Comparison of ENCODE assay signal across 10 cellular contexts in genomic region chr20:63699466-63700198, GRCh38. TPM values are rescaled to one million over a fixed set of nuclear protein-coding genes. Genes with fewer than 3 reads are reported as not detected.
DNase-seq lines count a peak whose midpoint lies in the region; ATAC-seq and TF ChIP-seq lines count a peak whose summit lies in the region.
"Had no signal": no experiment of that assay in that cellular context is flagged by ENCODE, and none has a peak within 500 bp of the region (broad histone marks: within the 10 kb centered on the region; RNA-seq: fewer than 3 reads in every experiment).

No MANE protein-coding gene starts in this region.

- ATAC-seq in activated CD8-positive, alpha-beta memory T cell treated with anti-CD3 and anti-CD28 coated beads, Interleukin-2, amount 10 ng/mL, durations not matched to agents 7 days and 5 days = peak; percentile 27
- ATAC-seq in left lung = no peak
- no peak for ATAC-seq in upper lobe of left lung (ENCODE audit: low FRiP score in 2 of 2)

- no peaks in the 10 kb centered on the region for H3K27me3 ChIP-seq in ascending aorta
- H3K27me3 ChIP-seq in left lung = peaks cover 0 to 10% of the 10 kb centered on the region in 2 donors
- no peaks in the 10 kb centered on the region for H3K27me3 ChIP-seq in upper lobe of left lung
- no peaks in the 10 kb centered on the region; the same call in 1 of the 2 replicates for H3K27me3 ChIP-seq in H7 (ENCODE audit: control insufficient read depth, insufficient read depth, low read length)

- no peaks in the 10 kb centered on the region for H3K27me3 Mint-ChIP-seq in activated CD8-positive, alpha-beta memory T cell treated with anti-CD3 and anti-CD28 coated beads, Interleukin-2, amount 10 ng/mL, durations not matched to agents 7 days and 5 days
- H3K27me3 Mint-ChIP-seq: natural killer cell treated with Interleukin-12 subunit alpha and Interleukin-12 subunit beta and Interleukin-15 and Interleukin-18, amount 100 ng/mL, for 72 hours had no signal

- no peak for TF ChIP-seq POLR2A in upper lobe of left lung (IDR thresholded peaks at IDR 0.05)

- H3K9me3 ChIP-seq in ascending aorta = no peaks in the 10 kb centered on the region
- no peaks in the 10 kb centered on the region for H3K9me3 ChIP-seq in left lung
- H3K9me3 ChIP-seq in upper lobe of left lung = no peaks in the 10 kb centered on the region

- H3K27ac ChIP-seq in ascending aorta (peak overlapping the region; percentile 64 to 78), left lung (peak overlapping the region; percentile 41 to 82), upper lobe of left lung (peak overlapping the region; percentile 13 to 77 (median 48))

- H3K4me1 Mint-ChIP-seq in activated CD8-positive, alpha-beta memory T cell treated with anti-CD3 and anti-CD28 coated beads, Interleukin-2, amount 10 ng/mL, durations not matched to agents 7 days and 5 days = peaks cover 30% of the 10 kb centered on the region

- DNase-seq in activated CD8-positive, alpha-beta memory T cell treated with anti-CD3 and anti-CD28 coated beads, Interleukin-2, amount 10 ng/mL, durations not matched to agents 7 days and 5 days = no peak
- DNase-seq in activated CD8-positive, alpha-beta memory T cell treated with anti-CD3 and anti-CD28 coated beads, Interleukin-2, amount 50 U/mL, for 4 hours = no peak
- DNase-seq in ascending aorta (ENCODE audit: low spot score in 2 of 2) (peak in 1 of 2 donors; percentile 63), left lung (peak in 1 of 2 donors; percentile 70), upper lobe of left lung (peak in 1 of 2 donors; percentile 72), DMS114 treated with DMSO at 0.1 percent for 48 hours (lab: John Stamatoyannopoulos, UW; ENCODE audit: unreplicated experiment) (no peak), H7 (no peak)
- no peak for DNase-seq in stimulated activated CD4-positive, alpha-beta T cell treated with anti-CD3 and anti-CD28 coated beads, Interleukin-4, amount 100 ng/mL, for 4 hours

- H3K4me1 ChIP-seq in ascending aorta (peaks cover 16 to 18% of the 10 kb centered on the region in 2 donors), left lung (peaks cover 12 to 47% of the 10 kb centered on the region in 2 donors), upper lobe of left lung (peaks cover 30 to 40% (median 32%) of the 10 kb centered on the region in 4 donors)

- WGBS in upper lobe of left lung, 2 donors = 87 to 92% methylated on average over 14 to 21 of the region's 24 CpGs

- H3K9me3 Mint-ChIP-seq in activated CD8-positive, alpha-beta memory T cell treated with anti-CD3 and anti-CD28 coated beads, Interleukin-2, amount 10 ng/mL, durations not matched to agents 7 days and 5 days (ENCODE audit: low read depth) = no peaks in the 10 kb centered on the region
- H3K9me3 Mint-ChIP-seq: natural killer cell treated with Interleukin-12 subunit alpha and Interleukin-12 subunit beta and Interleukin-15 and Interleukin-18, amount 100 ng/mL, for 72 hours had no signal

- intact Hi-C loops in ascending aorta (cut with DNase I) = loop anchor here (5.0 kb wide), 1 partner anchor 37 kb away; no protein-coding TSS in a partner anchor
- intact Hi-C loops in left lung (cut with DNase I) = no loop called here

- no peak for TF ChIP-seq EP300 in upper lobe of left lung (IDR thresholded peaks at IDR 0.05)

- peak overlapping the region; percentile 40 for H3K27ac Mint-ChIP-seq in activated CD8-positive, alpha-beta memory T cell treated with anti-CD3 and anti-CD28 coated beads, Interleukin-2, amount 10 ng/mL, durations not matched to agents 7 days and 5 days
- H3K27ac Mint-ChIP-seq: natural killer cell treated with Interleukin-12 subunit alpha and Interleukin-12 subunit beta and Interleukin-15 and Interleukin-18, amount 100 ng/mL, for 72 hours had no signal

- peaks cover 2% of the 10 kb centered on the region for H3K36me3 Mint-ChIP-seq in activated CD8-positive, alpha-beta memory T cell treated with anti-CD3 and anti-CD28 coated beads, Interleukin-2, amount 10 ng/mL, durations not matched to agents 7 days and 5 days
- H3K36me3 Mint-ChIP-seq: natural killer cell treated with Interleukin-12 subunit alpha and Interleukin-12 subunit beta and Interleukin-15 and Interleukin-18, amount 100 ng/mL, for 72 hours had no signal

- TF ChIP-seq CTCF in ascending aorta (IDR thresholded peaks at IDR 0.05) (no peak), left lung (IDR thresholded peaks at IDR 0.05) (no peak), upper lobe of left lung (IDR thresholded peaks at IDR 0.05) (no peak)

- H3K4me3 ChIP-seq in ascending aorta = no peak overlapping the region
- peak overlapping the region in 1 of 2 donors; percentile 40 for H3K4me3 ChIP-seq in left lung
- no peak overlapping the region for H3K4me3 ChIP-seq in upper lobe of left lung
- H3K4me3 ChIP-seq in H7 (ENCODE audit: insufficient read depth, low read depth, low read length) = no peak overlapping the region

- H3K4me3 Mint-ChIP-seq in activated CD8-positive, alpha-beta memory T cell treated with anti-CD3 and anti-CD28 coated beads, Interleukin-2, amount 10 ng/mL, durations not matched to agents 7 days and 5 days = no peak overlapping the region
- H3K4me3 Mint-ChIP-seq: natural killer cell treated with Interleukin-12 subunit alpha and Interleukin-12 subunit beta and Interleukin-15 and Interleukin-18, amount 100 ng/mL, for 72 hours had no signal

- H3K36me3 ChIP-seq in ascending aorta (peaks cover 20 to 39% of the 10 kb centered on the region in 2 donors), left lung (peaks cover 0 to 48% of the 10 kb centered on the region in 2 donors), upper lobe of left lung (peaks cover 2 to 35% (median 20%) of the 10 kb centered on the region in 4 donors), H7 (replicated peaks; ENCODE audit: control insufficient read depth, insufficient read depth, low read length) (peaks cover 3% of the 10 kb centered on the region)

- CTCF ChIA-PET in activated CD8-positive, alpha-beta memory T cell treated with anti-CD3 and anti-CD28 coated beads, Interleukin-2, amount 10 ng/mL, durations not matched to agents 7 days and 5 days (lab: Charles Lee) = interaction anchor here (1.3 kb wide), 1 partner anchor 164 kb away, joined by 3 read pairs; no protein-coding TSS in a partner anchor

RNA-seq across cellular contexts. Expression of gene TNFRSF6B, which starts 3.2 kb away (rescaled TPM):
- not detected for total RNA-seq in activated CD8-positive, alpha-beta memory T cell treated with anti-CD3 and anti-CD28 coated beads, Interleukin-2, amount 10 ng/mL, durations not matched to agents 7 days and 5 days
- total RNA-seq in ascending aorta = 119 TPM
- 10 to 100 TPM in 1 of 2 donors, 1 to 10 TPM in 1; 3.6 to 17.6 TPM for total RNA-seq in left lung
- total RNA-seq in upper lobe of left lung = 10 to 100 TPM; 13.8 to 34.8 (median 16.9) TPM
- total RNA-seq in H7 (2014; rRNA removed; shearing (Covaris generic)) = not detected in 2 replicates
- total RNA-seq: activated CD8-positive, alpha-beta memory T cell treated with anti-CD3 and anti-CD28 coated beads for 36 hours; natural killer cell treated with Interleukin-12 subunit alpha and Interleukin-12 subunit beta and Interleukin-15 and Interleukin-18, amount 100 ng/mL, for 72 hours had no signal

RNA-seq across cellular contexts. Expression of gene ARFRP1, which starts 8.1 kb away (rescaled TPM):
- 10 to 100 TPM; 62.6 to 62.7 TPM for total RNA-seq in activated CD8-positive, alpha-beta memory T cell treated with anti-CD3 and anti-CD28 coated beads, Interleukin-2, amount 10 ng/mL, durations not matched to agents 7 days and 5 days
- total RNA-seq in ascending aorta (50.8 TPM), left lung (10 to 100 TPM; 38.2 to 46.9 TPM), upper lobe of left lung (10 to 100 TPM; 26.8 to 56.4 (median 46.3) TPM)
- total RNA-seq in H7 (2014; rRNA removed; shearing (Covaris generic)) = 24.2 and 26.2 TPM in 2 replicates

RNA-seq across cellular contexts. Expression of gene ZGPAT, which starts 8.2 kb away (rescaled TPM):
- 10 to 100 TPM; 38.8 to 54.6 TPM for total RNA-seq in activated CD8-positive, alpha-beta memory T cell treated with anti-CD3 and anti-CD28 coated beads, Interleukin-2, amount 10 ng/mL, durations not matched to agents 7 days and 5 days
- 42.4 TPM for total RNA-seq in ascending aorta
- total RNA-seq in left lung = 10 to 100 TPM; 26.2 to 28.8 TPM
- total RNA-seq in upper lobe of left lung = 10 to 100 TPM; 24.8 to 70.2 (median 36.8) TPM
- 32.6 and 52.0 TPM in 2 replicates for total RNA-seq in H7 (2014; rRNA removed; shearing (Covaris generic))

RNA-seq across cellular contexts. Expression of gene LIME1, which starts 36.8 kb away (rescaled TPM):
- total RNA-seq in activated CD8-positive, alpha-beta memory T cell treated with anti-CD3 and anti-CD28 coated beads, Interleukin-2, amount 10 ng/mL, durations not matched to agents 7 days and 5 days = 100 to 1,000 TPM in 1 of 2 experiments, 10 to 100 TPM in 1; 49.2 to 138 TPM
- 7.3 TPM for total RNA-seq in ascending aorta
- total RNA-seq in left lung = 1 to 10 TPM; 7.1 to 7.2 TPM
- total RNA-seq in upper lobe of left lung = 10 to 100 TPM; 12.4 to 51.3 (median 15.3) TPM
- 7.7 and 10.5 TPM in 2 replicates for total RNA-seq in H7 (2014; rRNA removed; shearing (Covaris generic))

RNA-seq across cellular contexts. Expression of gene SLC2A4RG, which starts 39.9 kb away (rescaled TPM):
- total RNA-seq in activated CD8-positive, alpha-beta memory T cell treated with anti-CD3 and anti-CD28 coated beads, Interleukin-2, amount 10 ng/mL, durations not matched to agents 7 days and 5 days = 100 to 1,000 TPM in 1 of 2 experiments, 10 to 100 TPM in 1; 69.9 to 111 TPM
- total RNA-seq in ascending aorta = 114 TPM
- 10 to 100 TPM; 61.1 to 66.8 TPM for total RNA-seq in left lung
- 100 to 1,000 TPM in 1 of 6 donors, 10 to 100 TPM in 5; 28.8 to 106 (median 71.9) TPM for total RNA-seq in upper lobe of left lung
- total RNA-seq in H7 (2014; rRNA removed; shearing (Covaris generic)) = 38.3 and 62.2 TPM in 2 replicates
